In the genomic region with DNA sequence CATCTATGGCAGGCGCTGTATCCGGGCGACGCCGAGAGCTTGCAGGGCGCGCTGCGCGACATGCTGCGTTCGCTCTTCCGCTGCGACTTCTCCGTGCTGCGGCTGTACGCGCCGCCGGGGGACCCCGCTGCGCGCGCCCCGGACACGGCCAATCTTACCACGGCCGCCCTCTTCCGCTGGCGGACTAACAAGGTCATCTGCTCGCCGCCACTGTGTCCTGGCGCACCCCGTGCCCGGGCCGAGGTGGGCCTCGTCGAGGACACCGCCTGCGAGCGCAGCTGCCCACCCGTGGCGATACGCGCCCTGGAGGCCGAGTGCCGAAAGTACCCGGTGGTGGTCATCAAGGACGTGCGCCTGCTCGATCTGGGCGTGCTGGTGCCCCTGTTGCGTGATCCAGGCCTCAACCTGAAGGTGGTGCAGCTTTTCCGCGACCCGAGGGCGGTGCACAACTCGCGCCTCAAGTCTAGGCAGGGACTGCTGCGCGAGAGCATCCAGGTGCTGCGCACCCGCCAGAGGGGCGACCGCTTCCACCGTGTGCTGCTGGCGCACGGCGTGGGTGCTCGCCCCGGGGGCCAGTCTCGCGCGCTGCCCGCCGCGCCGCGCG, we compare ENCODE assay signal across 8 cellular contexts. TPM values are rescaled to one million over a fixed set of nuclear protein-coding genes. Genes with fewer than 3 reads are reported as not detected.
DNase-seq lines count a peak whose midpoint lies in the region; ATAC-seq and TF ChIP-seq lines count a peak whose summit lies in the region.

No MANE protein-coding gene starts in this region.

- intact Hi-C loops in Panc1 (cut with micrococcal nuclease; ENCODE audit: unreplicated experiment) = no loop called here
- intact Hi-C loops in ascending aorta (cut with DNase I) = loop anchor here (2.0 to 10.0 kb wide), 3 partner anchors 14 to 180 kb away; partner anchors contain the start of gene SLC9A7

- ATAC-seq in Panc1 = peak; percentile 31

- CTCF ChIA-PET in Panc1 (lab: Charles Lee) = no interaction called here

- TF ChIP-seq CTCF in Panc1 (IDR thresholded peaks at IDR 0.05) = peak; percentile 37
- no peak for TF ChIP-seq CTCF in ascending aorta (IDR thresholded peaks at IDR 0.05)

- H3K36me3 ChIP-seq in HAP-1 (replicated peaks) = no peaks in the 10 kb centered on the region; the same call in 1 of the 2 replicates
- H3K36me3 ChIP-seq in Panc1 (ENCODE audit: control insufficient read depth, insufficient read depth, low read length) = no peaks in the 10 kb centered on the region
- no peaks in the 10 kb centered on the region for H3K36me3 ChIP-seq in ascending aorta

- H3K4me1 ChIP-seq in HAP-1 (peaks cover 12% of the 10 kb centered on the region), Panc1 (ENCODE audit: control insufficient read depth, insufficient read depth, low read length) (no peaks in the 10 kb centered on the region; the same call in 1 of the 2 replicates), ascending aorta (no peaks in the 10 kb centered on the region)

- POLR2A ChIA-PET in Panc1 (lab: Charles Lee) = no interaction called here

- H3K9me3 ChIP-seq in HAP-1 (no peaks in the 10 kb centered on the region), Panc1 (ENCODE audit: control insufficient read depth, insufficient read depth, low read depth, low read length) (no peaks in the 10 kb centered on the region), ascending aorta (no peaks in the 10 kb centered on the region)

- no TSS peak for BruUV-seq in Panc1 (replicated peaks; lab: Mats Ljungman, UMichigan)

- peak; percentile 7 for DNase-seq in DMS53 treated with DMSO at 0.1 percent for 48 hours (lab: John Stamatoyannopoulos, UW; ENCODE audit: unreplicated experiment)
- DNase-seq in HAP-1 (ENCODE audit: low spot score in 2 of 2) = peak in 1 of 2 experiments; percentile 68
- no peak for DNase-seq in Panc1 (ENCODE audit: low read depth, low spot score)
- DNase-seq in ascending aorta (ENCODE audit: low spot score in 2 of 2) = peak in 1 of 2 donors; percentile 60
- DNase-seq in iris pigment epithelial cell (ENCODE audit: low read depth) = peak; percentile 18
- peak in 4 of 6 experiments; percentile 4 to 52 (median 24) for DNase-seq in stimulated activated naive CD4-positive, alpha-beta T cell (lab: John Stamatoyannopoulos, UW)
- no peak for DNase-seq in OCI-M1 (lab: John Stamatoyannopoulos, UW)
- no peak for DNase-seq in mucosa of gallbladder (ENCODE audit: low spot score)

- no peaks in the 10 kb centered on the region for H3K27me3 ChIP-seq in HAP-1 (ENCODE audit: low read depth)
- no peaks in the 10 kb centered on the region for H3K27me3 ChIP-seq in Panc1 (ENCODE audit: control insufficient read depth, insufficient read depth, low read length)
- H3K27me3 ChIP-seq in ascending aorta = no peaks in the 10 kb centered on the region

- in situ Hi-C loops in HAP-1 (cut with MboI; ENCODE audit: low sequenced_read_pairs) = no loop called here
- in situ Hi-C loops in Panc1 (cut with HindIII; ENCODE audit: low pct_unique_long_range_greater_than_20kb, low sequenced_read_pairs) = no loop called here

- peak overlapping the region; percentile 66 for H3K4me3 ChIP-seq in HAP-1
- H3K4me3 ChIP-seq in Panc1 (ENCODE audit: low read depth in 2 of 2, low read length in 2 of 2) = peak overlapping the region; percentile 68 to 78
- peak overlapping the region; percentile 67 to 81 for H3K4me3 ChIP-seq in ascending aorta

- H3K27ac ChIP-seq in Panc1 (ENCODE audit: low read length) (no peak overlapping the region; the same call in 1 of the 2 replicates), ascending aorta (peak overlapping the region in 1 of 2 donors; percentile 57)

RNA-seq across cellular contexts. Expression of gene CHST7, which starts 0.9 kb away (rescaled TPM):
- total RNA-seq in Panc1 (2021; ENCODE audit: unreplicated experiment) (6.1 TPM), ascending aorta (64.6 TPM), mucosa of gallbladder (12.9 TPM)
- 9.9 TPM for polyA plus RNA-seq in Panc1 (2012; ENCODE audit: insufficient read length)

RNA-seq across cellular contexts. Expression of gene ZNF674, which starts 29.2 kb away (rescaled TPM):
- 7.2 TPM for total RNA-seq in Panc1 (2021; ENCODE audit: unreplicated experiment)
- polyA plus RNA-seq in Panc1 (2012; ENCODE audit: insufficient read length) = 2.8 TPM
- 2.3 TPM for total RNA-seq in ascending aorta
- 4.7 TPM for total RNA-seq in mucosa of gallbladder

Comparison
In these comparisons a context has a peak if more than half of its experiments do, and no peak if none do; other contexts are left out.
1. DNase-seq: peak in DMS53 treated with DMSO at 0.1 percent for 48 hours (single experiment), iris pigment epithelial cell (single experiment) and stimulated activated naive CD4-positive, alpha-beta T cell (4 of 6); none in Panc1 (single experiment), OCI-M1 (single experiment) and mucosa of gallbladder (single experiment).
2. Peak in every context shown above with its lines, with median percentiles within 50 percentile points of each other: H3K4me3 ChIP-seq.